22 cellular contexts compared by ENCODE assay signal in the genomic region with DNA sequence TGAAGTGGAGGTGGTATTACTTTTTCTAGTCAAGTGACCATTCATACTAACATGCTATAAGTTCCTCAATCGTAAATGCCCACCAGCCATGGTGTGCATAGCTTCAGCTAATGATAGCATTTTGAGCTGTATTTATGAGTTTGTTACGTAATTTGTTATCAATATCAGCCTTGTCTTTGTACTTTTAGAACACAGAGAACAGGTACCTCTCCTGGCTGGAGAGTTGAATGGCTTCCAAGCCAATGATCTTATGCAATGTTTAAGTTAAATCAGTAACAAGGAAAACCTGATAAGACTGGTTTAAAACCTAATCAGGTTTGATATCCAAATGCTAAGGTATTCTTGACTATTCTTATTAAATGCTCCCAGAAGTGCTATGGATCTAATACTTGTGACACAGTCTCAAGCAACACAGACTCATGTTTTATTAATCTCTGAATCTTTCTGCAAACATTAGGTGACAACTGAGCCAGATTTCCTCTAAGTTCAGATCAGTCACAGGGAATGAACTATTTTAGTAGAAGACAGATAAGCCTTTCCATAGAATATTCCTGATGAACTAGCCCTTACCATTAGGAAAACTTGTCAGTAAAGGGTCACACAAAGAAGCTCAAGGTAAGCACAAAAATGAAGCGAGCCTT.
"Had no signal": no experiment of that assay in that cellular context is flagged by ENCODE, and none has a peak within 500 bp of the region (broad histone marks: within the 10 kb centered on the region; RNA-seq: fewer than 3 reads in every experiment).

No MANE protein-coding gene starts in this region.

- H3K9me3 ChIP-seq: thyroid gland had no signal

- H3K36me3 ChIP-seq: brain microvascular endothelial cell, thyroid gland had no signal

- ATAC-seq: activated T-cell treated with anti-CD3 and anti-CD28 coated beads, Interleukin-2, amount 50 U/mL, for 4 hours; natural killer cell treated with Interleukin-12 subunit alpha and Interleukin-12 subunit beta and Interleukin-15 and Interleukin-18, amount 100 ng/mL, for 72 hours had no signal

- H3K27me3 ChIP-seq: brain microvascular endothelial cell, thyroid gland had no signal

- FAIRE-seq: urothelium cell line had no signal

- H3K27ac ChIP-seq: brain microvascular endothelial cell, coronary artery, thyroid gland had no signal

- H3K4me3 ChIP-seq: coronary artery, thyroid gland had no signal

- DNase-seq: activated CD4-positive, alpha-beta T cell treated with anti-CD3 and anti-CD28 coated beads, Interleukin-2, amount 50 U/mL, for 1 hour; activated CD4-positive, CD25-positive, alpha-beta regulatory T cell treated with anti-CD3 and anti-CD28 coated beads, Interleukin-2, amount 50 U/mL, for 72 hours; activated CD8-positive, alpha-beta memory T cell treated with anti-CD3 and anti-CD28 coated beads, Interleukin-2, amount 50 U/mL, for 4 hours; activated naive CD4-positive, alpha-beta T cell treated with anti-CD3 and anti-CD28 coated beads for 36 hours; activated T-cell treated with anti-CD3 and anti-CD28 coated beads, Interleukin-2, amount 50 U/mL, for 4 hours; anterior cingulate cortex; brain microvascular endothelial cell; erythroblast; head of caudate nucleus; immature natural killer cell; kidney glomerular epithelial cell; mesenchymal stem cell; retina; stimulated activated CD4-positive, alpha-beta T cell treated with anti-CD3 and anti-CD28 coated beads, Interleukin-12 subunit alpha, Interleukin-12 subunit beta, amount 100 ng/mL, for 4 hours; stimulated activated CD4-positive, alpha-beta T cell treated with anti-CD3 and anti-CD28 coated beads, Interleukin-1b, Interleukin-23, amount 100 ng/mL, for 48 hours; stimulated activated CD8-positive, alpha-beta memory T cell treated with anti-CD3 and anti-CD28 coated beads, Interleukin-4, amount 100 ng/mL, for 48 hours; stimulated activated naive CD4-positive, alpha-beta T cell; T1000; thyroid gland had no signal
